ENCODE assay signal across 8 cellular contexts in the genomic region with DNA sequence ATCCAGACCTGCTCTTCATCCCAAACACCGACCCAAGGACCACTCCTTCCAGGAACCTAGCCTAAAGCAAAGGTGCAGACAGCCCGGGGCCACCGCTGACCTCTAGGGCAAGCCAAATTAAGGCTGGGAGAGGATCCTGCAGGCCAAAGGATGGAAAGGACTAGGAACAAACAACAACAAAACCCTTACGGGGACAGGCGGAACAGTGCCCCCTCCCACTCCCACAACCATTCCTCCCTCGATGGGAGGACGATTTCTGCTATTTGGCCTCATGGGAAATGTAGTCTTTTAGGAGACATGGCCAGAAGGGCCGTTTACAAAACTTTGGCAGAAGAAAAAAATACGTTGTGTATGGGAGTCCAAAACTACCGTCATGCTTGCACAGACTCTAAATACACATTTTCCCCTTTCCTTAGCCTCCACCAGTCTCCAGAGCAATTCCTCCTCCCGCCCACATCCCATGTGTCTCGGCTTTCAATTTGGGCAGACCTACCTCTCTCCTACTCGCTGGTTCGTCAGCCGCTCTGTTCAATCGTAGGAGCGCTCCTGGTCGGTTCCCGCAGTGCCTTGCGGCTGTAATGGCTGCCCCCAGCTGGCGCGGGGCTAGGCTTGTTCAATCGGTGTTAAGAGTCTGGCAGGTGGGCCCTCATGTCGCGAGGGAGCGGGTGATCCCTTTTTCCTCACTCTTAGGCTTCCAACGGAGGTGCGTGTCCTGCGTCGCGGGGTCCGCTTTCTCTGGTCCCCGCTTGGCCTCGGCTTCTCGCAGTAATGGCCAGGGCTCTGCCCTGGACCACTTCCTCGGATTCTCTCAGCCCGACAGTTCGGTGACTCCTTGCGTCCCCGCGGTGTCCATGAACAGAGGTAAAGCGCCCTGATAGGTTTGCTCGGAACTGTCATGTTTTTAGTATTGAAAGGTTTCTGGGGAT. TPM values are rescaled to one million over a fixed set of nuclear protein-coding genes. Genes with fewer than 3 reads are reported as not detected.
A peak's percentile ranks its signal among the peaks of the same experiment; 100 is the strongest.
DNase-seq lines count a peak whose midpoint lies in the region; ATAC-seq, FAIRE-seq and TF ChIP-seq lines count a peak whose summit lies in the region.

A gene (plus strand): TSS at position 560 of the 926 bp plus-strand sequence. CDS start 19 bp downstream, at position 579.

- dilution Hi-C loops in IMR-90 (cut with HindIII; ENCODE audit: low sequenced_read_pairs, unreplicated experiment) = no loop called here

- H3K27ac ChIP-seq in IMR-90 (ENCODE audit: insufficient read depth, low read length) = peak within 1 kb of the TSS; percentile 84

- peaks cover 18% of the 10 kb centered on the region for H3K36me3 ChIP-seq in IMR-90 (ENCODE audit: control insufficient read depth, insufficient read depth, low read length)

- H4K20me1 ChIP-seq in IMR-90 (ENCODE audit: insufficient read depth, low read length) = no peaks in the 10 kb centered on the region

- H3K14ac ChIP-seq in IMR-90 (replicated peaks; ENCODE audit: low read depth, low read length) = peak within 1 kb of the TSS; percentile 86

- H3K9me1 ChIP-seq in IMR-90 (ENCODE audit: insufficient read depth, low read length) = peaks cover 4% of the 10 kb centered on the region; the same call in 1 of the 2 replicates

- H2BK20ac ChIP-seq in IMR-90 (ENCODE audit: low read depth, low read length) = peak within 1 kb of the TSS; percentile 63; the same call in 1 of the 2 replicates

- peak within 1 kb of the TSS; percentile 90 for H2AFZ ChIP-seq in IMR-90 (replicated peaks; ENCODE audit: low read length, poor library complexity)

- TF ChIP-seq POLR2A in IMR-90 (IDR thresholded peaks at IDR 0.05; ENCODE audit: low read depth, low read length) = peak; percentile 86

- peak within 1 kb of the TSS; percentile 64; the same call in 2 of the 3 replicates for H2BK15ac ChIP-seq in IMR-90 (ENCODE audit: low read depth, low read length)

- H3K4me3 ChIP-seq in IMR-90 (ENCODE audit: insufficient read depth, low read depth, low read length) = peak within 1 kb of the TSS; percentile 84
- H3K4me3 ChIP-seq in epithelial cell of proximal tubule (ENCODE audit: low read depth, low read length) = peak within 1 kb of the TSS; percentile 93

- intact Hi-C loops in IMR-90 (cut with micrococcal nuclease) = loop anchor here (5.0 kb wide), 1 partner anchor 92 kb away; no protein-coding TSS in a partner anchor

- peak within 1 kb of the TSS; percentile 89 for H2AK9ac ChIP-seq in IMR-90 (replicated peaks; ENCODE audit: low read depth, low read length, poor library complexity)

- H3K4me1 ChIP-seq in IMR-90 (ENCODE audit: control insufficient read depth, insufficient read depth, low read length) = no peaks in the 10 kb centered on the region

- in situ Hi-C loops in IMR-90 (cut with MboI; ENCODE audit: low sequenced_read_pairs) = no loop called here

- H3K18ac ChIP-seq in IMR-90 (ENCODE audit: low read depth, low read length) = peak within 1 kb of the TSS; percentile 49

- peak within 1 kb of the TSS; percentile 98 for H3K4me2 ChIP-seq in IMR-90 (ENCODE audit: low read depth, low read length)

- peak within 1 kb of the TSS; percentile 95 for H3K4ac ChIP-seq in IMR-90 (ENCODE audit: low read depth, low read length)

- 2% methylated on average over 14 of the region's 43 CpGs; no CpG with 5 or more reads in 1 of the 2 experiments for WGBS in IMR-90 (ENCODE audit: extremely low coverage in 2 of 2, insufficient read length in 1 of 2), 2 experiments

- CTCF ChIA-PET in IMR-90 (lab: Yijun Ruan, JAX) = no interaction called here

- peak within 1 kb of the TSS; percentile 92 to 99 for H4K8ac ChIP-seq in IMR-90 (ENCODE audit: low read depth in 2 of 2, low read length in 2 of 2)

- peak within 1 kb of the TSS; percentile 85 for H2BK120ac ChIP-seq in IMR-90 (ENCODE audit: low read depth, low read length)

- DNase-seq in D721Med (ENCODE audit: insufficient read length, low spot score) (peak; percentile 94), IMR-90 (peak; percentile 86), epithelial cell of proximal tubule (ENCODE audit: low read depth) (peak; percentile 36), mucosa of gallbladder (ENCODE audit: low spot score) (peak; percentile 87)
- DNase-seq in activated T-cell treated with anti-CD3 and anti-CD28 coated beads, Interleukin-2, amount 50 U/mL, for 1 hour = peak; percentile 79
- DNase-seq in stimulated activated CD8-positive, alpha-beta memory T cell treated with anti-CD3 and anti-CD28 coated beads, Interleukin-4, amount 100 ng/mL, for 4 hours (ENCODE audit: low read depth in 2 of 2, low spot score in 1 of 2) = peak; percentile 62 to 68

- peak within 1 kb of the TSS; percentile 53; the same call in 1 of the 2 replicates for H3K56ac ChIP-seq in IMR-90 (ENCODE audit: extremely low read depth, insufficient read depth, low read length)

- no peaks in the 10 kb centered on the region for H3K9me3 ChIP-seq in IMR-90 (ENCODE audit: control insufficient read depth, insufficient read depth, low read length)

- H3K27me3 ChIP-seq in IMR-90 (ENCODE audit: control insufficient read depth, insufficient read depth, low read length) = no peaks in the 10 kb centered on the region

- H2AK5ac ChIP-seq in IMR-90 (ENCODE audit: low read depth, low read length) = peak within 1 kb of the TSS; percentile 59

- peak; percentile 25 for FAIRE-seq in D721Med (lab: Jason Lieb, UNC)

- H4K5ac ChIP-seq in IMR-90 (ENCODE audit: low read depth, low read length) = peak within 1 kb of the TSS; percentile 96

- peak within 1 kb of the TSS; percentile 93 for H3K23ac ChIP-seq in IMR-90 (ENCODE audit: low read depth, low read length)

- peak; percentile 23 for TF ChIP-seq RAD21 in IMR-90 (IDR thresholded peaks at IDR 0.05; ENCODE audit: low read length)

- H2BK5ac ChIP-seq in IMR-90 (ENCODE audit: low read depth, low read length, poor library complexity, severe bottlenecking) = peak within 1 kb of the TSS; percentile 59

- POLR2A ChIA-PET in IMR-90 (lab: Charles Lee; ENCODE audit: unreplicated experiment) = no interaction called here

- TF ChIP-seq CTCF in D721Med (IDR thresholded peaks at IDR 0.05; ENCODE audit: insufficient read depth, missing control alignments) (no peak), IMR-90 (conservative IDR thresholded peaks at IDR 0.05; ENCODE audit: low read depth, low read length) (no peak), epithelial cell of proximal tubule (conservative IDR thresholded peaks at IDR 0.05; ENCODE audit: low read depth, low read length) (no peak)

- ATAC-seq in GM21515 (IDR thresholded peaks at IDR 0.05; ENCODE audit: unreplicated experiment) (peak; percentile 83), IMR-90 (ENCODE audit: low read depth) (peak; percentile 100)

- peak within 1 kb of the TSS; percentile 92 for H4K91ac ChIP-seq in IMR-90 (ENCODE audit: insufficient read depth, low read depth, low read length)

- peak within 1 kb of the TSS; percentile 91 for H3K9ac ChIP-seq in IMR-90 (ENCODE audit: low read depth, low read length)

- no TSS peak for BruUV-seq in IMR-90 (replicated peaks; lab: Mats Ljungman, UMichigan)

- peaks cover 15 to 16% of the 10 kb centered on the region in 2 experiments for H3K79me1 ChIP-seq in IMR-90 (ENCODE audit: low read depth in 1 of 2, low read length in 2 of 2)

TF ChIP-seq in IMR-90, 13 proteins besides CTCF, POLR2A, EP300 and RAD21 (continues in another document):
- TF ChIP-seq CHD1 (IDR thresholded peaks at IDR 0.05; ENCODE audit: low read depth, low read length) (no peak), MAFK (IDR thresholded peaks at IDR 0.05; ENCODE audit: low read depth, low read length) (no peak), NFE2L2 (IDR thresholded peaks at IDR 0.05; ENCODE audit: low read depth, low read length) (no peak), MXI1 (IDR thresholded peaks at IDR 0.05; ENCODE audit: borderline replicate concordance, low read depth, low read length) (peak; percentile 93), CEBPB (IDR thresholded peaks at IDR 0.05; ENCODE audit: low read depth, low read length) (no peak), RFX5 (IDR thresholded peaks at IDR 0.05; ENCODE audit: low read depth, low read length) (no peak), MAZ (IDR thresholded peaks at IDR 0.05; ENCODE audit: borderline replicate concordance, low read depth, low read length) (peak; percentile 53; the same call in 1 of the 2 replicates)
- TF ChIP-seq, protein P1, sequence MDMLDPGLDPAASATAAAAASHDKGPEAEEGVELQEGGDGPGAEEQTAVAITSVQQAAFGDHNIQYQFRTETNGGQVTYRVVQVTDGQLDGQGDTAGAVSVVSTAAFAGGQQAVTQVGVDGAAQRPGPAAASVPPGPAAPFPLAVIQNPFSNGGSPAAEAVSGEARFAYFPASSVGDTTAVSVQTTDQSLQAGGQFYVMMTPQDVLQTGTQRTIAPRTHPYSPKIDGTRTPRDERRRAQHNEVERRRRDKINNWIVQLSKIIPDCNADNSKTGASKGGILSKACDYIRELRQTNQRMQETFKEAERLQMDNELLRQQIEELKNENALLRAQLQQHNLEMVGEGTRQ (IDR thresholded peaks at IDR 0.05; ENCODE audit: low read depth, low read length) = 0 out of 2 replicates have a peak, but pooled peaks have one; percentile 15

RNA-seq across cellular contexts. Expression of the gene that starts here (rescaled TPM):
- total RNA-seq in IMR-90 (2012; rRNA removed) (25.8 and 34.1 TPM in 2 replicates), epithelial cell of proximal tubule (86.9 and 94.9 TPM in 2 replicates), mucosa of gallbladder (33.6 TPM)
- 62.3 and 71.3 TPM in 2 replicates for polyA plus RNA-seq in IMR-90 (2012; rRNA removed)
- 66.0 and 115 TPM in 2 replicates for polyA plus RNA-seq in IMR-90 (2012; cell fraction: cytosol; rRNA removed)
- 53.6 and 107 TPM in 2 replicates for polyA plus RNA-seq in IMR-90 (2012; cell fraction: nucleus; rRNA removed; ENCODE audit: low replicate concordance)
- polyA plus RNA-seq in PFSK-1 (2012; ENCODE audit: insufficient read length, low read depth) = 83.1 TPM

Comparison
In these comparisons a context has a peak if more than half of its experiments do, and no peak if none do; other contexts are left out.
1. Peak in every context shown above with its lines: DNase-seq, ATAC-seq, H3K4me3 ChIP-seq and H3K27ac ChIP-seq.
2. DNase-seq: peak in every context shown above with its lines; median percentile 94 in D721Med; 87 in mucosa of gallbladder; 86 in IMR-90; 79 in activated T-cell treated with anti-CD3 and anti-CD28 coated beads, Interleukin-2, amount 50 U/mL, for 1 hour; 65 in stimulated activated CD8-positive, alpha-beta memory T cell treated with anti-CD3 and anti-CD28 coated beads, Interleukin-4, amount 100 ng/mL, for 4 hours; 36 in epithelial cell of proximal tubule.